In genomic region chr1:1216770-1217620, GRCh38 we compare ENCODE assay signal across 11 cellular contexts. TPM values are rescaled to one million over a fixed set of nuclear protein-coding genes. Genes with fewer than 3 reads are reported as not detected.
DNase-seq lines count a peak whose midpoint lies in the region; ATAC-seq and TF ChIP-seq lines count a peak whose summit lies in the region.
"Had no signal": no experiment of that assay in that cellular context is flagged by ENCODE, and none has a peak within 500 bp of the region (broad histone marks: within the 10 kb centered on the region; RNA-seq: fewer than 3 reads in every experiment).

No MANE protein-coding gene starts in this region.

- no peak for TF ChIP-seq CTCF in GM10248 (IDR thresholded peaks at IDR 0.05; ENCODE audit: control extremely low read depth, extremely low read depth, low read depth, missing control alignments)

- H3K27ac ChIP-seq in cingulate gyrus (ENCODE audit: low read depth, low read length), result peak overlapping the region; percentile 65

- no peak for ATAC-seq in stimulated activated memory B cell treated with anti-CD40 and anti-IgM and Interleukin-4, amounts not matched to agents 10 μg/mL and 1 μg/mL and 100 μg/mL, for 72 hours

- no peaks in the 10 kb centered on the region for H3K27me3 Mint-ChIP-seq in stimulated activated memory B cell treated with anti-CD40 and anti-IgM and Interleukin-4, amounts not matched to agents 10 μg/mL and 1 μg/mL and 100 μg/mL, for 72 hours

- peak; percentile 64 for DNase-seq in stimulated activated CD4-positive, alpha-beta T cell treated with anti-CD3 and anti-CD28 coated beads, Interleukin-15, amount 100 ng/mL, for 24 hours
- no peak for DNase-seq in stimulated activated CD4-positive, alpha-beta T cell treated with anti-CD3 and anti-CD28 coated beads, Interleukin-1b, Interleukin-23, amount 100 ng/mL, for 48 hours
- peak; percentile 69 to 78 for DNase-seq in activated CD4-positive, alpha-beta T cell treated with anti-CD3 and anti-CD28 coated beads, Interleukin-2, amount 50 U/mL, for 48 hours
- DNase-seq in SK-N-DZ (ENCODE audit: low spot score), result no peak
- DNase-seq in GM10248 (ENCODE audit: extremely low spot score), result no peak
- no peak for DNase-seq in GM19240 (ENCODE audit: insufficient read length, low spot score)
- DNase-seq: EL, NCI-H1694, transverse colon had no signal

- POLR2A ChIA-PET in GM10248 (lab: Yijun Ruan, JAX), result no interaction called here

- CTCF ChIA-PET in GM10248 (lab: Yijun Ruan, JAX), result interaction anchor here (1.2 kb wide), 1 partner anchor 46 kb away, joined by 3 read pairs; no protein-coding TSS in a partner anchor

- peaks cover 60% of the 10 kb centered on the region for H3K4me1 Mint-ChIP-seq in stimulated activated memory B cell treated with anti-CD40 and anti-IgM and Interleukin-4, amounts not matched to agents 10 μg/mL and 1 μg/mL and 100 μg/mL, for 72 hours

- peaks cover 54% of the 10 kb centered on the region for H3K36me3 Mint-ChIP-seq in stimulated activated memory B cell treated with anti-CD40 and anti-IgM and Interleukin-4, amounts not matched to agents 10 μg/mL and 1 μg/mL and 100 μg/mL, for 72 hours

- no peaks in the 10 kb centered on the region for H3K9me3 Mint-ChIP-seq in stimulated activated memory B cell treated with anti-CD40 and anti-IgM and Interleukin-4, amounts not matched to agents 10 μg/mL and 1 μg/mL and 100 μg/mL, for 72 hours

- no peak overlapping the region for H3K4me3 Mint-ChIP-seq in stimulated activated memory B cell treated with anti-CD40 and anti-IgM and Interleukin-4, amounts not matched to agents 10 μg/mL and 1 μg/mL and 100 μg/mL, for 72 hours

- H3K27ac Mint-ChIP-seq in stimulated activated memory B cell treated with anti-CD40 and anti-IgM and Interleukin-4, amounts not matched to agents 10 μg/mL and 1 μg/mL and 100 μg/mL, for 72 hours, result peak overlapping the region; percentile 83

RNA-seq across cellular contexts. Expression of gene TNFRSF4, which starts 3.0 kb away (rescaled TPM):
- 0.10 and 0.36 TPM in 2 replicates for polyA plus RNA-seq in SK-N-DZ (2014; cell fraction: cytosol; rRNA removed)
- 2.2 and 2.8 TPM in 2 replicates for polyA plus RNA-seq in SK-N-DZ (2014; cell fraction: nucleus; rRNA removed)

RNA-seq across cellular contexts. Expression of gene TNFRSF18, which starts 10.6 kb away (rescaled TPM):
- polyA plus RNA-seq in SK-N-DZ (2014; cell fraction: cytosol; rRNA removed), result not detected in 2 replicates
- polyA plus RNA-seq in SK-N-DZ (2014; cell fraction: nucleus; rRNA removed), result not detected in 2 replicates

RNA-seq across cellular contexts. Expression of gene SDF4, which starts 14.8 kb away (rescaled TPM):
- 60.9 and 63.2 TPM in 2 replicates for polyA plus RNA-seq in SK-N-DZ (2014; cell fraction: cytosol; rRNA removed)
- 93.0 and 93.9 TPM in 2 replicates for polyA plus RNA-seq in SK-N-DZ (2014; cell fraction: nucleus; rRNA removed)

RNA-seq across cellular contexts. Expression of gene B3GALT6, which starts 15.0 kb away (rescaled TPM):
- polyA plus RNA-seq in SK-N-DZ (2014; cell fraction: cytosol; rRNA removed), result 11.0 and 12.7 TPM in 2 replicates
- 5.6 and 12.1 TPM in 2 replicates for polyA plus RNA-seq in SK-N-DZ (2014; cell fraction: nucleus; rRNA removed)

RNA-seq across cellular contexts. Expression of gene C1QTNF12, which starts 29.5 kb away (rescaled TPM):
- not detected in 2 replicates for polyA plus RNA-seq in SK-N-DZ (2014; cell fraction: cytosol; rRNA removed)
- polyA plus RNA-seq in SK-N-DZ (2014; cell fraction: nucleus; rRNA removed), result 1.1 TPM in 2 replicates

Comparison
In these comparisons a context has a peak if more than half of its experiments do, and no peak if none do; other contexts are left out.
1. DNase-seq: peak in stimulated activated CD4-positive, alpha-beta T cell treated with anti-CD3 and anti-CD28 coated beads, Interleukin-15, amount 100 ng/mL, for 24 hours (single experiment) and activated CD4-positive, alpha-beta T cell treated with anti-CD3 and anti-CD28 coated beads, Interleukin-2, amount 50 U/mL, for 48 hours (2 of 2); none in stimulated activated CD4-positive, alpha-beta T cell treated with anti-CD3 and anti-CD28 coated beads, Interleukin-1b, Interleukin-23, amount 100 ng/mL, for 48 hours (single experiment), SK-N-DZ (single experiment), GM10248 (single experiment) and GM19240 (single experiment).